2 cellular contexts compared by ENCODE assay signal in the genomic region with DNA sequence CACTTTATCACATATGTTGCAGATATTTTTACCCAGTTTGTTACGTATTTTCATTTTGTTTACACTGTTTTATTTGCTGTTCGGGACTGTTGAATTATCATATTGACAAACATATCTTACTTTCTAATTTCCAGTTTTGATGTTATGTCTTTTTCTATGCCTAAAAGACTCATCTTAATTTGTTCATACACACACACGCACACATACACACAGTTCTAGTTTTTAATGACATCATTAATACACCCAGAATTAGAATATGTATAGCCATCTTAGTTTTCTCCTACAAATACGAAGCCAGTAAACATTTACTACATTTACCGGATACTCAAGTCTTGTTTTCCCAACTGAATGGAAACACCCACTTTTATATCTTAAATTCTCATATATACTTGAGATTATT.
TF ChIP-seq lines count a peak whose summit lies in the region.

No MANE protein-coding gene starts in this region.

TF ChIP-seq in HepG2, 621 proteins besides CTCF, POLR2A, EP300 and RAD21:
- TF ChIP-seq HNRNPL (IDR thresholded peaks at IDR 0.05; ENCODE audit: low read depth, low read length) (no peak), ATF7 (IDR thresholded peaks at IDR 0.05) (peak; percentile 83), ATF7 (CRISPR knock-in tag; IDR thresholded peaks at IDR 0.05) (no peak)

TF ChIP-seq in HEK293, 187 proteins besides CTCF, POLR2A, EP300 and RAD21:
- peak; percentile 53; the same call in 1 of the 2 replicates for TF ChIP-seq ATF2 (tag by site-specific recombination; IDR thresholded peaks at IDR 0.05; ENCODE audit: low read depth)
- TF ChIP-seq ZNF670 (tag by site-specific recombination; IDR thresholded peaks at IDR 0.05; ENCODE audit: low read depth): no peak
